Comparison of ENCODE assay signal across 10 cellular contexts in the genomic region with DNA sequence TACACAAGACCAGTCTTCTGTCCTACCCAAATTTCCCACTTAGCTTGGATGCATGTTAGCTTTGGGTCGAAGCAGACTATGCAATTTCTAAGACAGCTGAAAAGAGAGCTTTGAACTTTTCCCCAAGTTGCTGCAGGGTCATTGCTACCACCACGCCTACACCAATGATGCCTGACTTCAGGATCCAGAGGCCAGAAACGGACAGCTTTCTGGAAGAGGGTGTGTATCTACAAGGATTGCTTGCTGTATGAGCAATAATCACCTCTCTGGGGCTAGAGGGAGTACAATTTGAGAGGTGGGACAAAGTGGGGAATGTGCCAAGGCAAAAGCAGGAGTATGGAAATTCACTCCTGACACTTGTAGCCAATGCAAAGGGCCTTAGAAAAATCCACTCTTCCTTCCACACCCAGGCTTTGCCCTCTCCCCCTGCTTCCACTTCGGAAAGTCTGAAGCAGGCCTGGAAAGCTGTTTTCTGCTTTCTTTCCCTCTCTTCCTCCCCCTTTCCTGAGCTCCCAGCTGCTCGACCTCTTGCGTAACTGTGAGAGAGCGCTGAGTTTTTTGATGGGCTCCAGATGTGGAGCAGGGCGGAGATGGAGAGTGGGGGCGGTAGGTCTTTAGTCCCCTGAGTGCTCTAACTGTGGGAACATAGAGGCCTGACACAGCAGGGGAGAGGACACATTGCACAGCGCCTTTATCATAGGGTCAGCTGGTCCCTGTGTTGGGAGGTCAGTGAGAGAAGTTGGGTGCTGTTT. TPM values are rescaled to one million over a fixed set of nuclear protein-coding genes. Genes with fewer than 3 reads are reported as not detected.
A peak's percentile ranks its signal among the peaks of the same experiment; 100 is the strongest.
DNase-seq lines count a peak whose midpoint lies in the region; FAIRE-seq and TF ChIP-seq lines count a peak whose summit lies in the region.
"Had no signal": no experiment of that assay in that cellular context is flagged by ENCODE, and none has a peak within 500 bp of the region (broad histone marks: within the 10 kb centered on the region; RNA-seq: fewer than 3 reads in every experiment).

No MANE protein-coding gene starts in this region.

- no peak overlapping the region for H2AFZ ChIP-seq in astrocyte (ENCODE audit: low read depth, low read length)

- H3K27me3 Mint-ChIP-seq in astrocyte (ENCODE audit: low read depth, unreplicated experiment), result no peaks in the 10 kb centered on the region

- H4K20me1 ChIP-seq in astrocyte (ENCODE audit: insufficient read depth, low read length), result peaks cover 23% of the 10 kb centered on the region

- peak overlapping the region; percentile 87 for H3K27ac Mint-ChIP-seq in astrocyte (ENCODE audit: unreplicated experiment)

- H3K27me3 ChIP-seq in astrocyte (ENCODE audit: insufficient read depth, low read length), result no peaks in the 10 kb centered on the region

- H3K36me3 ChIP-seq in astrocyte (ENCODE audit: insufficient read depth, low read length), result peaks cover 25% of the 10 kb centered on the region

- no peak overlapping the region for H3K4me3 ChIP-seq in astrocyte (ENCODE audit: insufficient read depth, low read depth, low read length)
- no peak overlapping the region for H3K4me3 ChIP-seq in skin epidermis
- H3K4me3 ChIP-seq: GM12878 had no signal

- DNase-seq in ELR (ENCODE audit: low read depth) (peak; percentile 56), astrocyte (ENCODE audit: low read depth) (peak; percentile 66), inferior parietal cortex (ENCODE audit: extremely low spot score) (peak; percentile 38), 8988T (no peak), NCI-H1694 (lab: John Stamatoyannopoulos, UW) (no peak), NCI-H2081 (lab: John Stamatoyannopoulos, UW) (no peak), G401 (ENCODE audit: low spot score) (no peak)
- DNase-seq: T-helper 9 cell had no signal

- peak overlapping the region; percentile 47 for H3K27ac ChIP-seq in astrocyte (ENCODE audit: low read depth, low read length)
- H3K27ac ChIP-seq in skin epidermis, result peak overlapping the region in 19 of 21 experiments; percentile 1 to 94 (median 64)

- H3K4me1 Mint-ChIP-seq in astrocyte (ENCODE audit: low read depth, unreplicated experiment), result peaks cover 42% of the 10 kb centered on the region

- peak overlapping the region; percentile 56 for H3K4me2 ChIP-seq in astrocyte (ENCODE audit: low read length)

- peak overlapping the region; percentile 29 for H3K9ac ChIP-seq in astrocyte (ENCODE audit: low read length)

- H3K4me1 ChIP-seq in astrocyte (ENCODE audit: insufficient read depth, low read length), result peaks cover 42% of the 10 kb centered on the region

- no peaks in the 10 kb centered on the region for H3K9me3 Mint-ChIP-seq in astrocyte (ENCODE audit: unreplicated experiment)

- H3K79me2 ChIP-seq in astrocyte (ENCODE audit: insufficient read depth, low read length), result peaks cover 19% of the 10 kb centered on the region

- H3K36me3 Mint-ChIP-seq in astrocyte (ENCODE audit: low read depth, unreplicated experiment), result peaks cover 20% of the 10 kb centered on the region

- no peak for FAIRE-seq in astrocyte (lab: Jason Lieb, UNC)
- FAIRE-seq: GM12878 had no signal

- no peak for TF ChIP-seq CTCF in astrocyte (IDR thresholded peaks at IDR 0.05; ENCODE audit: insufficient read depth, low read depth, low read length)

- peak overlapping the region; percentile 57 for H3K4me3 Mint-ChIP-seq in astrocyte (ENCODE audit: unreplicated experiment)

- in situ Hi-C loops in G401 (cut with HindIII; ENCODE audit: low sequenced_read_pairs), result no loop called here

- no peaks in the 10 kb centered on the region for H3K9me3 ChIP-seq in astrocyte (ENCODE audit: insufficient read depth, low read depth, low read length)

RNA-seq across cellular contexts. Expression of gene PHLDB1, which starts 2.1 kb away (rescaled TPM):
- 179 and 194 TPM in 2 replicates for total RNA-seq in astrocyte
- 32.6 and 40.6 TPM in 2 replicates for total RNA-seq in G401 (2014; rRNA removed; shearing (Covaris generic))

RNA-seq across cellular contexts. Expression of gene ARCN1, which starts 33.1 kb away (rescaled TPM):
- total RNA-seq in astrocyte, result 255 and 289 TPM in 2 replicates
- total RNA-seq in G401 (2014; rRNA removed; shearing (Covaris generic)), result 88.3 and 91.9 TPM in 2 replicates

RNA-seq across cellular contexts. Expression of gene IFT46, which starts 39.6 kb away (rescaled TPM):
- 14.0 and 16.5 TPM in 2 replicates for total RNA-seq in astrocyte
- 8.5 and 8.7 TPM in 2 replicates for total RNA-seq in G401 (2014; rRNA removed; shearing (Covaris generic))

Comparison
In these comparisons a context has a peak if more than half of its experiments do, and no peak if none do; other contexts are left out.
1. DNase-seq: peak in ELR (single experiment), astrocyte (single experiment) and inferior parietal cortex (single experiment); none in 8988T (single experiment), NCI-H1694 (single experiment), NCI-H2081 (0 of 2) and G401 (single experiment).